Comparison of ENCODE assay signal across 8 cellular contexts in the genomic region with DNA sequence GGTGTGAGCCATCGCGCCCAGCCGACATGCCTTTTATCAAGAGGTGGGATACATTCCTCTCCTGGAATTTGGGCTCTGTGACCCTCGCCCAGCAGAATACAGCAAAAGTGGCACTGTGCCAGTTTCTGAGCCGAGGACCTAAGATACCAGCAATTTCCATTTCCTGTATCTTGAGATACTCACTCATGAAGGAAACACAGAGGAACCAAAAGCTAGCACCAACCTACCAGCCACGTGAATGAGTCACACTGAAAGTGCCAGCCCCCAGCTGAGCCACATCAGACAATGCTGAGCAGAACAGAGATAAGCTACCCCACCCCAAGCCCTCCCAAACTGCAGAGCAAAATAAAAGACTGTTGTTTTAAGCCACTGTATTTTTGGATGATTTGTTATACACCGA. TPM values are rescaled to one million over a fixed set of nuclear protein-coding genes. Genes with fewer than 3 reads are reported as not detected.
DNase-seq lines count a peak whose midpoint lies in the region; ATAC-seq and TF ChIP-seq lines count a peak whose summit lies in the region.

No MANE protein-coding gene starts in this region.

- DNase-seq in GM13977 (ENCODE audit: low spot score) (peak; percentile 41), NOMO-1 treated with DMSO at 0.1 percent for 48 hours (lab: John Stamatoyannopoulos, UW; ENCODE audit: unreplicated experiment) (peak; percentile 43), activated T-cell treated with anti-CD3 and anti-CD28 coated beads for 48 hours (ENCODE audit: low read depth) (peak; percentile 61), immature natural killer cell (peak; percentile 42 to 59 (median 57)), NCI-H2029 (lab: John Stamatoyannopoulos, UW) (no peak)
- DNase-seq in stimulated activated CD8-positive, alpha-beta memory T cell treated with anti-CD3 and anti-CD28 coated beads, Interleukin-7, amount 100 ng/mL, for 1 hour (ENCODE audit: low read depth in 2 of 2): peak; percentile 50 to 57

- no peak for TF ChIP-seq EP300 in gastroesophageal sphincter (IDR thresholded peaks at IDR 0.05)

- in situ Hi-C loops in GM13977 (cut with MboI; ENCODE audit: low pct_unique_long_range_greater_than_20kb, low sequenced_read_pairs, unreplicated experiment): no loop called here

- 72 to 80% methylated on average over 4 to 6 of the region's 7 CpGs for WGBS in gastroesophageal sphincter (ENCODE audit: low coverage in 1 of 2), 2 donors

- H3K36me3 Mint-ChIP-seq in immature natural killer cell: peaks cover 0 to 15% (median 4%) of the 10 kb centered on the region in 3 donors

- H3K4me1 ChIP-seq in gastroesophageal sphincter: peaks cover 4 to 47% (median 6%) of the 10 kb centered on the region in 3 donors

- no peak overlapping the region for H3K4me3 ChIP-seq in gastroesophageal sphincter

- no peaks in the 10 kb centered on the region for H3K27me3 ChIP-seq in gastroesophageal sphincter

- no peak for TF ChIP-seq POLR2A in gastroesophageal sphincter (IDR thresholded peaks at IDR 0.05)

- no peaks in the 10 kb centered on the region for H3K9me3 ChIP-seq in gastroesophageal sphincter

- H3K27ac ChIP-seq in gastroesophageal sphincter: no peak overlapping the region

- no peaks in the 10 kb centered on the region for H3K27me3 Mint-ChIP-seq in immature natural killer cell (ENCODE audit: low read depth in 3 of 3)

- H3K36me3 ChIP-seq in gastroesophageal sphincter: peaks cover 0 to 25% of the 10 kb centered on the region in 2 donors

- ATAC-seq in HG02610 (IDR thresholded peaks at IDR 0.05; ENCODE audit: unreplicated experiment): peak; percentile 96
- ATAC-seq in gastroesophageal sphincter: no peak

- TF ChIP-seq CTCF in GM13977 (IDR thresholded peaks at IDR 0.05; ENCODE audit: extremely low read depth, insufficient read depth, missing control alignments) (no peak), gastroesophageal sphincter (IDR thresholded peaks at IDR 0.05) (no peak)

- peaks cover 14 to 35% of the 10 kb centered on the region in 2 donors for H3K4me1 Mint-ChIP-seq in immature natural killer cell

- no peaks in the 10 kb centered on the region for H3K9me3 Mint-ChIP-seq in immature natural killer cell

- peak overlapping the region; percentile 4 to 70 (median 40) for H3K27ac Mint-ChIP-seq in immature natural killer cell

- peak overlapping the region; percentile 18 to 60 (median 42) for H3K4me3 Mint-ChIP-seq in immature natural killer cell

RNA-seq across cellular contexts. Expression of gene CACUL1, which starts 56.3 kb away (rescaled TPM):
- polyA plus RNA-seq in immature natural killer cell: 10 to 100 TPM; 23.8 to 41.4 (median 25.8) TPM
- total RNA-seq in gastroesophageal sphincter: 10 to 100 TPM; 35.7 to 67.2 (median 45.6) TPM
